In the genomic region with DNA sequence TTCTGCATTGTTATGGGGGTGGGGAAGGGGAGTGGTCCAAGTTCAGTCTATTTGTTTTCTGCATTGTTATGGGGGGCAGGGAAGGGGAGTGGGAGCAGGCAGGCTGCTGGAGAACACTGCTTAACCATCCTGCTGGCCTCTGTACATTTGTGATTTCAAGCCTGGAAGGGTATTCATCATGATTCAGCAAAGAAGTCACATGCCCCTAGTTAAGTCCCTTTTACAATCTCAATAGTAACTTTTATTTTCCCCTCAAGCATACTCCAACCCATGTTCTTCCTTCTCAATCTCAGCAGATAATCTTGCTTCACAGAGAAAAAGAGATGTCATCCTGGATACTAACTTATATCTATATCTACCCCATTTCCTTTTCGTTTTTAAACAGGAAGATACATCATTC, we compare ENCODE assay signal across 22 cellular contexts. TPM values are rescaled to one million over a fixed set of nuclear protein-coding genes. Genes with fewer than 3 reads are reported as not detected.
DNase-seq lines count a peak whose midpoint lies in the region; ATAC-seq and TF ChIP-seq lines count a peak whose summit lies in the region.
"Had no signal": no experiment of that assay in that cellular context is flagged by ENCODE, and none has a peak within 500 bp of the region (broad histone marks: within the 10 kb centered on the region; RNA-seq: fewer than 3 reads in every experiment).

No MANE protein-coding gene starts in this region.

- H3K9me3 ChIP-seq in Panc1 (ENCODE audit: control insufficient read depth, insufficient read depth, low read depth, low read length) = no peaks in the 10 kb centered on the region
- H3K9me3 ChIP-seq in testis = no peaks in the 10 kb centered on the region

- peak; percentile 50 for DNase-seq in SIG-M5 treated with dmso at 0.1 percent for 504 hours (lab: John Stamatoyannopoulos, UW; ENCODE audit: unreplicated experiment)
- DNase-seq in SIG-M5 (lab: John Stamatoyannopoulos, UW) = no peak
- no peak for DNase-seq in Panc1 (ENCODE audit: low read depth, low spot score)
- DNase-seq in iris pigment epithelial cell (ENCODE audit: low read depth) = peak; percentile 21
- DNase-seq in SHP77 treated with DMSO at 0.1 percent for 48 hours (lab: John Stamatoyannopoulos, UW) = no peak
- no peak for DNase-seq in NCI-H187 treated with DMSO at 0.1 percent for 48 hours (lab: John Stamatoyannopoulos, UW)
- DNase-seq in testis = no peak
- DNase-seq: CD4-positive, CD25-positive, alpha-beta regulatory T cell; COR-L47; DMS153; GF-D8; H9; NCI-H1105; NCI-H1694; NCI-H2227 treated with DMSO at 0.1 percent for 48 hours; NCI-H510A treated with DMSO at 0.1 percent for 48 hours; NCI-H774; OCI-M1; SHP77 had no signal

- intact Hi-C loops in Panc1 (cut with micrococcal nuclease; ENCODE audit: unreplicated experiment) (no loop called here), testis (cut with DNase I; ENCODE audit: low total_unique reads) (no loop called here)

- 90 to 91% methylated on average over 1 of the region's 1 CpG for WGBS in testis, 2 donors

- TF ChIP-seq CTCF in Panc1 (IDR thresholded peaks at IDR 0.05) = no peak
- TF ChIP-seq CTCF in testis (IDR thresholded peaks at IDR 0.05) = no peak

- H3K4me3 ChIP-seq in Panc1 (ENCODE audit: low read depth in 2 of 2, low read length in 2 of 2) (no peak overlapping the region), testis (no peak overlapping the region)
- H3K4me3 ChIP-seq: GM12878 had no signal

- in situ Hi-C loops in Panc1 (cut with HindIII; ENCODE audit: low pct_unique_long_range_greater_than_20kb, low sequenced_read_pairs) = no loop called here

- H3K27ac ChIP-seq in Panc1 (ENCODE audit: low read length) (peak overlapping the region; percentile 20; the same call in 1 of the 2 replicates), testis (no peak overlapping the region)
- H3K27ac ChIP-seq: 22Rv1 had no signal

- BruUV-seq in Panc1 (replicated peaks; lab: Mats Ljungman, UMichigan) = no TSS peak

- H3K36me3 ChIP-seq in Panc1 (ENCODE audit: control insufficient read depth, insufficient read depth, low read length) (no peaks in the 10 kb centered on the region), testis (ENCODE audit: low read depth, missing control alignments) (no peaks in the 10 kb centered on the region)

- ATAC-seq in Panc1 = no peak
- ATAC-seq in GM21367 (IDR thresholded peaks at IDR 0.05; ENCODE audit: unreplicated experiment) = no peak
- ATAC-seq: GM12878 had no signal

- no peak for TF ChIP-seq POLR2A in testis (IDR thresholded peaks at IDR 0.05)

- H3K27me3 ChIP-seq in Panc1 (ENCODE audit: control insufficient read depth, insufficient read depth, low read length) = no peaks in the 10 kb centered on the region
- no peaks in the 10 kb centered on the region for H3K27me3 ChIP-seq in testis

- H3K4me1 ChIP-seq in Panc1 (ENCODE audit: control insufficient read depth, insufficient read depth, low read length) (peaks cover 55% of the 10 kb centered on the region), testis (peaks cover 4% of the 10 kb centered on the region)

- CTCF ChIA-PET in Panc1 (lab: Charles Lee) = no interaction called here

- POLR2A ChIA-PET in Panc1 (lab: Charles Lee) = no interaction called here

RNA-seq across cellular contexts. Expression of a gene that starts 7.9 kb away (rescaled TPM):
- 75.2 TPM for total RNA-seq in Panc1 (2021; ENCODE audit: unreplicated experiment)
- 19.4 TPM for polyA plus RNA-seq in Panc1 (2012; ENCODE audit: insufficient read length)
- total RNA-seq in testis = 10 to 100 TPM; 60.9 to 69.1 TPM
- 22.9 TPM for polyA plus RNA-seq in testis (ENCODE audit: insufficient read depth, low read depth, low replicate concordance)

Comparison
In these comparisons a context has a peak if more than half of its experiments do, and no peak if none do; other contexts are left out.
1. DNase-seq: peak in SIG-M5 treated with dmso at 0.1 percent for 504 hours (single experiment) and iris pigment epithelial cell (single experiment); none in SIG-M5 (single experiment), Panc1 (single experiment), SHP77 treated with DMSO at 0.1 percent for 48 hours (single experiment), NCI-H187 treated with DMSO at 0.1 percent for 48 hours (single experiment) and testis (single experiment).